Comparison of ENCODE assay signal across 37 cellular contexts in genomic region chr11:128616158-128616557, GRCh38. TPM values are rescaled to one million over a fixed set of nuclear protein-coding genes. Genes with fewer than 3 reads are reported as not detected.
DNase-seq lines count a peak whose midpoint lies in the region; ATAC-seq, FAIRE-seq and TF ChIP-seq lines count a peak whose summit lies in the region.
"Had no signal": no experiment of that assay in that cellular context is flagged by ENCODE, and none has a peak within 500 bp of the region (broad histone marks: within the 10 kb centered on the region; RNA-seq: fewer than 3 reads in every experiment).

No MANE protein-coding gene starts in this region.

- H3K79me1 ChIP-seq in mesendoderm (ENCODE audit: low read length): no peaks in the 10 kb centered on the region

- peaks cover 39 to 69% (median 62%) of the 10 kb centered on the region in 7 donors for H3K4me1 Mint-ChIP-seq in naive thymus-derived CD4-positive, alpha-beta T cell

- no peak for TF ChIP-seq CTCF in left ventricle myocardium inferior (IDR thresholded peaks at IDR 0.05; ENCODE audit: borderline replicate concordance)

- no peaks in the 10 kb centered on the region for H3K79me2 ChIP-seq in mesendoderm (ENCODE audit: control insufficient read depth, insufficient read depth, low read length)

- H2BK120ac ChIP-seq in mesendoderm (ENCODE audit: low read depth, low read length): no peak overlapping the region

- no CpG with 5 or more reads among the region's 7 CpGs for WGBS in mesendoderm (ENCODE audit: extremely low coverage, insufficient coverage, low lambda C conversion rate)

- no peak overlapping the region for H4K8ac ChIP-seq in mesendoderm (ENCODE audit: low read depth, low read length)

- H3K4me1 ChIP-seq in left ventricle myocardium inferior (peaks cover 17% of the 10 kb centered on the region), mesendoderm (ENCODE audit: control insufficient read depth, low read depth, low read length) (peaks cover 2% of the 10 kb centered on the region)
- peaks cover 5 to 27% of the 10 kb centered on the region in 2 donors for H3K4me1 ChIP-seq in naive thymus-derived CD4-positive, alpha-beta T cell (ENCODE audit: control insufficient read depth in 2 of 2, insufficient read depth in 2 of 2, low read length in 2 of 2)
- H3K4me1 ChIP-seq: Caco-2 had no signal

- H3K4me2 ChIP-seq in mesendoderm (ENCODE audit: low read length): no peak overlapping the region
- H3K4me2 ChIP-seq: KMS-11, PC-9 had no signal

- H3K27ac Mint-ChIP-seq in naive thymus-derived CD4-positive, alpha-beta T cell: peak overlapping the region in 3 of 9 donors; percentile 16 to 100 (median 23)
- H3K27ac Mint-ChIP-seq: progenitor cell of endocrine pancreas had no signal

- H3K27me3 ChIP-seq in left ventricle myocardium inferior (ENCODE audit: low read depth) (no peaks in the 10 kb centered on the region), mesendoderm (ENCODE audit: insufficient read depth, low read length, poor library complexity) (no peaks in the 10 kb centered on the region)
- no peaks in the 10 kb centered on the region for H3K27me3 ChIP-seq in naive thymus-derived CD4-positive, alpha-beta T cell (ENCODE audit: control insufficient read depth in 2 of 2, insufficient read depth in 2 of 2, low read length in 2 of 2)
- H3K27me3 ChIP-seq: neutrophil, sigmoid colon, testis, vagina had no signal

- no peak overlapping the region for H3K56ac ChIP-seq in mesendoderm (ENCODE audit: low read length)

- H3K4me3 ChIP-seq in left ventricle myocardium inferior (no peak overlapping the region), mesendoderm (ENCODE audit: low read length) (no peak overlapping the region)
- no peak overlapping the region for H3K4me3 ChIP-seq in naive thymus-derived CD4-positive, alpha-beta T cell (ENCODE audit: low read length)
- H3K4me3 ChIP-seq: lung, PC-9, sigmoid colon, testis, vagina had no signal

- DNase-seq in Right ventricle myocardium superior: peak; percentile 60
- DNase-seq in left ventricle myocardium inferior: no peak
- DNase-seq in cerebellum (ENCODE audit: low spot score): peak; percentile 12
- DNase-seq in mesendoderm: peak; percentile 49
- DNase-seq in activated CD8-positive, alpha-beta memory T cell treated with anti-CD3 and anti-CD28 coated beads for 24 hours: no peak
- no peak for DNase-seq in naive thymus-derived CD4-positive, alpha-beta T cell
- no peak for DNase-seq in NOMO-1 treated with dmso at 0.1 percent for 144 hours (lab: John Stamatoyannopoulos, UW; ENCODE audit: unreplicated experiment)
- no peak for DNase-seq in GM12892 (ENCODE audit: insufficient read length)
- DNase-seq: activated CD4-positive, alpha-beta T cell treated with anti-CD3 and anti-CD28 coated beads, Interleukin-2, amount 50 U/mL, for 48 hours; activated CD4-positive, CD25-positive, alpha-beta regulatory T cell; activated CD8-positive, alpha-beta memory T cell treated with anti-CD3 and anti-CD28 coated beads, Interleukin-2, amount 50 U/mL, for 4 hours; activated naive CD4-positive, alpha-beta T cell treated with anti-CD3 and anti-CD28 coated beads, Interleukin-2, amount 10 ng/mL, durations not matched to agents 7 days and 5 days; AML-193; amniotic stem cell; Caco-2; GDM1; glutamatergic neuron; HCEC 1CT; MM.1S; NCI-H1417; NCI-H2081; NCI-H2227 treated with DMSO at 0.1 percent for 48 hours; NCI-H748 treated with DMSO at 0.1 percent for 48 hours; PC-9; SHP77; sigmoid colon; stimulated activated CD4-positive, alpha-beta T cell treated with anti-CD3 and anti-CD28 coated beads, Interleukin-15, amount 100 ng/mL, for 24 hours; stimulated activated naive CD8-positive, alpha-beta T cell treated with anti-CD3 and anti-CD28 coated beads, Interleukin-15, Interleukin-2, amounts not matched to agents 100 U/mL and 50 U/mL, for 24 hours; SW 1271; T-helper 9 cell; testis had no signal

- H3K27me3 Mint-ChIP-seq in naive thymus-derived CD4-positive, alpha-beta T cell: no peaks in the 10 kb centered on the region

- no peak overlapping the region for H3K18ac ChIP-seq in mesendoderm (ENCODE audit: low read length)

- no peaks in the 10 kb centered on the region for H3K36me3 Mint-ChIP-seq in naive thymus-derived CD4-positive, alpha-beta T cell
- H3K36me3 Mint-ChIP-seq: activated naive CD4-positive, alpha-beta T cell treated with anti-CD3 and anti-CD28 coated beads, Interleukin-2, amount 10 ng/mL, durations not matched to agents 7 days and 5 days had no signal

- no peak overlapping the region for H3K4me3 Mint-ChIP-seq in naive thymus-derived CD4-positive, alpha-beta T cell
- H3K4me3 Mint-ChIP-seq: activated naive CD4-positive, alpha-beta T cell treated with anti-CD3 and anti-CD28 coated beads, Interleukin-2, amount 10 ng/mL, durations not matched to agents 7 days and 5 days had no signal

- peak; percentile 75 for ATAC-seq in Right ventricle myocardium superior (ENCODE audit: poor library complexity)
- ATAC-seq in naive thymus-derived CD4-positive, alpha-beta T cell: no peak
- ATAC-seq: stimulated activated naive CD8-positive, alpha-beta T cell treated with anti-CD3 and anti-CD28 coated beads, Interleukin-15, Interleukin-2, amounts not matched to agents 100 U/mL and 50 U/mL, for 24 hours had no signal

- H3K23ac ChIP-seq in mesendoderm (ENCODE audit: low read length): no peak overlapping the region

- POLR2A ChIA-PET in naive thymus-derived CD4-positive, alpha-beta T cell (lab: Charles Lee): interaction anchor here (0.6 to 18.7 kb wide), 3 partner anchors 13 to 142 kb away, joined by 3 to 546 read pairs (median 3); no protein-coding TSS in a partner anchor

- no peak overlapping the region for H4K5ac ChIP-seq in mesendoderm (ENCODE audit: low read length)

- no peak overlapping the region for H3K4ac ChIP-seq in mesendoderm (ENCODE audit: low read depth, low read length)

- TF ChIP-seq POLR2A in GM12892 (IDR thresholded peaks at IDR 0.05; ENCODE audit: low read depth, low read length): no peak

- FAIRE-seq in GM12892 (lab: Jason Lieb, UNC): no peak
- FAIRE-seq: A204.1 had no signal

- no peak overlapping the region for H2AK5ac ChIP-seq in mesendoderm (ENCODE audit: low read length)

- H3K27ac ChIP-seq in left ventricle myocardium inferior (replicated peaks) (no peak overlapping the region), mesendoderm (ENCODE audit: low read depth, low read length) (no peak overlapping the region)
- no peak overlapping the region for H3K27ac ChIP-seq in naive thymus-derived CD4-positive, alpha-beta T cell (ENCODE audit: low read depth, low read length)
- H3K27ac ChIP-seq: KMS-11, neutrophil, PC-9, sigmoid colon, testis, vagina had no signal

- H3K36me3 ChIP-seq in left ventricle myocardium inferior (no peaks in the 10 kb centered on the region), mesendoderm (ENCODE audit: control insufficient read depth, insufficient read depth, low read length) (no peaks in the 10 kb centered on the region)
- H3K36me3 ChIP-seq in naive thymus-derived CD4-positive, alpha-beta T cell (ENCODE audit: control insufficient read depth in 2 of 3, insufficient read depth in 3 of 3, low read length in 3 of 3): no peaks in the 10 kb centered on the region
- H3K36me3 ChIP-seq: neutrophil, sigmoid colon, vagina had no signal

- intact Hi-C loops in Right ventricle myocardium superior (cut with DNase I): no loop called here
- intact Hi-C loops in left ventricle myocardium inferior (cut with micrococcal nuclease): no loop called here
- intact Hi-C loops in naive thymus-derived CD4-positive, alpha-beta T cell (cut with micrococcal nuclease): no loop called here

- CTCF ChIA-PET in naive thymus-derived CD4-positive, alpha-beta T cell (lab: Charles Lee): no interaction called here

- H2BK15ac ChIP-seq in mesendoderm (replicated peaks; ENCODE audit: low read depth): no peak overlapping the region

- H3K9me3 Mint-ChIP-seq in naive thymus-derived CD4-positive, alpha-beta T cell: peaks cover 0 to 3% (median 0%) of the 10 kb centered on the region in 11 donors
- H3K9me3 Mint-ChIP-seq: activated naive CD4-positive, alpha-beta T cell treated with anti-CD3 and anti-CD28 coated beads, Interleukin-2, amount 10 ng/mL, durations not matched to agents 7 days and 5 days had no signal

- H3K9ac ChIP-seq in mesendoderm (ENCODE audit: low read length): no peak overlapping the region
- H3K9ac ChIP-seq: KMS-11 had no signal

- H2BK5ac ChIP-seq in mesendoderm (ENCODE audit: low read length): no peak overlapping the region

- no peaks in the 10 kb centered on the region for H3K9me3 ChIP-seq in left ventricle myocardium inferior (replicated peaks)
- no peaks in the 10 kb centered on the region for H3K9me3 ChIP-seq in naive thymus-derived CD4-positive, alpha-beta T cell (ENCODE audit: control insufficient read depth in 2 of 3, low read length in 3 of 3)
- H3K9me3 ChIP-seq: Caco-2, neutrophil, sigmoid colon, testis, vagina had no signal

RNA-seq across cellular contexts. Expression of gene ETS1, which starts 28.8 kb away (rescaled TPM):
- total RNA-seq in Right ventricle myocardium superior: 45.6 TPM
- 45.3 TPM for total RNA-seq in left ventricle myocardium inferior
- 14.6 TPM for total RNA-seq in cerebellum
- polyA plus RNA-seq in mesendoderm (2013, experiment 1 of 2): 23.7 TPM
- 24.2 TPM for polyA plus RNA-seq in mesendoderm (2013, experiment 2 of 2)
- total RNA-seq in naive thymus-derived CD4-positive, alpha-beta T cell: 100 to 1,000 TPM; 659 to 871 (median 773) TPM
- polyA plus RNA-seq in naive thymus-derived CD4-positive, alpha-beta T cell: 100 to 1,000 TPM; 514 to 634 TPM
- polyA plus RNA-seq in GM12892 (2012; ENCODE audit: missing spikeins): 71.8 TPM

Comparison
In these comparisons a context has a peak if more than half of its experiments do, and no peak if none do; other contexts are left out.
1. DNase-seq: peak in Right ventricle myocardium superior (single experiment), cerebellum (single experiment) and mesendoderm (single experiment); none in left ventricle myocardium inferior (single experiment), activated CD8-positive, alpha-beta memory T cell treated with anti-CD3 and anti-CD28 coated beads for 24 hours (single experiment), naive thymus-derived CD4-positive, alpha-beta T cell (0 of 9), NOMO-1 treated with dmso at 0.1 percent for 144 hours (single experiment) and GM12892 (single experiment).
2. RNA of gene ETS1, which starts 28.8 kb away (total RNA-seq): 659 to 871 TPM in naive thymus-derived CD4-positive, alpha-beta T cell; 45.6 TPM in Right ventricle myocardium superior (single experiment), 45.3 TPM in left ventricle myocardium inferior (single experiment) and 14.6 TPM in cerebellum (single experiment); every median in the first group is over 10 times any median in the second.